Comparison of ENCODE assay signal across 14 cellular contexts in the genomic region with DNA sequence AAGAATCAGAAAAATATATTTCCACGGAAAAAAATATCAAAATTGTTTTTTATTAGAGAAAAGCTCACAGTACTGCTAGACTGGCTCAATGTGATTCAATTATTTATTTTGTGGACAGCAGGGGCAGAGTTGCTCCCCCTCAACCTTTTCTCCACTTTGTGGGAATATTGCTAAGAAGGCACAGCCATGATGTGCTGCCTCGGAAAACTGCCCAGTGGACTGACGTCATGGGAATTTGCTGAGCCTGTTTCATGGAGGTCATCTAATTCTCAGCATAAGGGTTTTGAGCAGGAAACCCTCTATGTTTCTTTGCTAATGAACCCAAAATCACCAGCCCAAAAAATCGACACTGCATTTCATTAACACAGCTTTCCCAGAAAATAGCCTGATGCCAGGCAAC.
A peak's percentile ranks its signal among the peaks of the same experiment; 100 is the strongest.
DNase-seq lines count a peak whose midpoint lies in the region; ATAC-seq, FAIRE-seq and TF ChIP-seq lines count a peak whose summit lies in the region.
"Had no signal": no experiment of that assay in that cellular context is flagged by ENCODE, and none has a peak within 500 bp of the region (broad histone marks: within the 10 kb centered on the region; RNA-seq: fewer than 3 reads in every experiment).

No MANE protein-coding gene starts in this region.

- H3K36me3 Mint-ChIP-seq in GM23338 (ENCODE audit: low read depth) (no peaks in the 10 kb centered on the region), astrocyte (ENCODE audit: low read depth, unreplicated experiment) (no peaks in the 10 kb centered on the region), Calu3 (ENCODE audit: insufficient read depth, unreplicated experiment) (no peaks in the 10 kb centered on the region)
- H3K36me3 Mint-ChIP-seq: naive B cell had no signal

- in situ Hi-C loops in ACHN (cut with HindIII; ENCODE audit: low pct_ligation_motif_present, low pct_unique_long_range_greater_than_20kb, low sequenced_read_pairs) = no loop called here

- 73 to 75% methylated on average over 4 of the region's 4 CpGs for WGBS in pancreas, 2 donors

- H3K27me3 Mint-ChIP-seq in GM23338 (ENCODE audit: insufficient read depth, low read depth, poor library complexity) = peaks cover 2% of the 10 kb centered on the region
- H3K27me3 Mint-ChIP-seq in astrocyte (ENCODE audit: low read depth, unreplicated experiment) = no peaks in the 10 kb centered on the region
- no peaks in the 10 kb centered on the region for H3K27me3 Mint-ChIP-seq in Calu3 (ENCODE audit: unreplicated experiment)
- H3K27me3 Mint-ChIP-seq: dendritic cell treated with granulocyte-macrophage colony-stimulating factor and Interleukin-4, amounts not matched to agents 40 ng/mL and 50 ng/mL, for 4 days; naive B cell had no signal

- H3K9ac ChIP-seq in astrocyte (ENCODE audit: low read length) = no peak overlapping the region

- H4K20me1 ChIP-seq in GM23338 (replicated peaks; ENCODE audit: insufficient read depth) (no peaks in the 10 kb centered on the region), astrocyte (ENCODE audit: insufficient read depth, low read length) (no peaks in the 10 kb centered on the region)

- intact Hi-C loops in Right ventricle myocardium superior (cut with DNase I) (no loop called here), pancreas (cut with DNase I) (no loop called here), Calu3 (cut with micrococcal nuclease; ENCODE audit: unreplicated experiment) (no loop called here)

- H3K4me1 ChIP-seq in GM23338 (ENCODE audit: insufficient read depth) (peaks cover 8% of the 10 kb centered on the region), astrocyte (ENCODE audit: insufficient read depth, low read length) (no peaks in the 10 kb centered on the region), pancreas (peaks cover 0 to 10% (median 9%) of the 10 kb centered on the region in 3 donors)
- H3K4me1 ChIP-seq: SJSA1 had no signal

- DNase-seq in GM23338 (ENCODE audit: low spot score) (no peak), astrocyte (ENCODE audit: low read depth) (peak; percentile 29), Right ventricle myocardium superior (peak; percentile 69), pancreas (peak in 3 of 6 donors; percentile 25 to 40 (median 29)), left lobe of liver (ENCODE audit: low spot score) (no peak), ACHN (no peak), Calu3 (no peak)
- DNase-seq: activated naive CD4-positive, alpha-beta T cell treated with anti-CD3 and anti-CD28 coated beads for 36 hours; naive B cell; stomach had no signal

- H2AFZ ChIP-seq in GM23338 (peak overlapping the region; percentile 20), astrocyte (ENCODE audit: low read depth, low read length) (no peak overlapping the region)

- H3K27me3 ChIP-seq in GM23338 (ENCODE audit: insufficient read depth) = no peaks in the 10 kb centered on the region
- no peaks in the 10 kb centered on the region for H3K27me3 ChIP-seq in astrocyte (ENCODE audit: insufficient read depth, low read length)
- no peaks in the 10 kb centered on the region for H3K27me3 ChIP-seq in pancreas
- H3K27me3 ChIP-seq: stomach had no signal

- ATAC-seq in GM23338 = no peak
- ATAC-seq in Right ventricle myocardium superior (ENCODE audit: poor library complexity) = peak; percentile 57
- peak in 3 of 4 donors; percentile 33 to 82 (median 57) for ATAC-seq in pancreas
- no peak for ATAC-seq in left lobe of liver
- no peak for ATAC-seq in GM18870 (IDR thresholded peaks at IDR 0.05; ENCODE audit: unreplicated experiment)

- H3K9me3 ChIP-seq in astrocyte (ENCODE audit: insufficient read depth, low read depth, low read length) (no peaks in the 10 kb centered on the region), pancreas (no peaks in the 10 kb centered on the region)
- H3K9me3 ChIP-seq: SJSA1, stomach had no signal

- H3K4me1 Mint-ChIP-seq in GM23338 (peaks cover 28% of the 10 kb centered on the region), astrocyte (ENCODE audit: low read depth, unreplicated experiment) (no peaks in the 10 kb centered on the region), Calu3 (ENCODE audit: low read depth, unreplicated experiment) (no peaks in the 10 kb centered on the region)
- H3K4me1 Mint-ChIP-seq: naive B cell had no signal

- H3K36me3 ChIP-seq in GM23338 (ENCODE audit: insufficient read depth) (no peaks in the 10 kb centered on the region), astrocyte (ENCODE audit: insufficient read depth, low read length) (no peaks in the 10 kb centered on the region), pancreas (no peaks in the 10 kb centered on the region)
- H3K36me3 ChIP-seq: SJSA1, stomach had no signal

- H3K9me2 ChIP-seq in GM23338 (ENCODE audit: insufficient read depth) = no peaks in the 10 kb centered on the region

- H3K4me2 ChIP-seq in GM23338 = no peak overlapping the region
- H3K4me2 ChIP-seq in astrocyte (ENCODE audit: low read length) = no peak overlapping the region

- no TSS peak for BruUV-seq in Calu3 (replicated peaks; lab: Mats Ljungman, UMichigan)

- H3K4me3 Mint-ChIP-seq in GM23338 (no peak overlapping the region), astrocyte (ENCODE audit: unreplicated experiment) (no peak overlapping the region), Calu3 (ENCODE audit: low read depth, unreplicated experiment) (no peak overlapping the region)
- H3K4me3 Mint-ChIP-seq: activated naive CD4-positive, alpha-beta T cell treated with anti-CD3 and anti-CD28 coated beads for 36 hours; dendritic cell treated with granulocyte-macrophage colony-stimulating factor and Interleukin-4, amounts not matched to agents 40 ng/mL and 50 ng/mL, for 4 days; naive B cell had no signal

- H3K79me2 ChIP-seq in GM23338 (replicated peaks; ENCODE audit: insufficient read depth) = no peaks in the 10 kb centered on the region
- no peaks in the 10 kb centered on the region for H3K79me2 ChIP-seq in astrocyte (ENCODE audit: insufficient read depth, low read length)

- H3F3A ChIP-seq in GM23338 (replicated peaks; ENCODE audit: low read depth) = no peaks in the 10 kb centered on the region

- no peak for FAIRE-seq in astrocyte (lab: Jason Lieb, UNC)
- FAIRE-seq in pancreas (lab: Jason Lieb, UNC) = no peak
- FAIRE-seq: keratinocyte had no signal

- H3K4me3 ChIP-seq in GM23338 (no peak overlapping the region), astrocyte (ENCODE audit: insufficient read depth, low read depth, low read length) (no peak overlapping the region), pancreas (no peak overlapping the region)
- H3K4me3 ChIP-seq: SJSA1, stomach had no signal

- no peak for TF ChIP-seq CTCF in GM23338 (conservative IDR thresholded peaks at IDR 0.05; ENCODE audit: low read depth in 2 of 2)
- no peak for TF ChIP-seq CTCF in astrocyte (IDR thresholded peaks at IDR 0.05; ENCODE audit: insufficient read depth, low read depth, low read length)
- no peak for TF ChIP-seq CTCF in pancreas (IDR thresholded peaks at IDR 0.05)
- no peak for TF ChIP-seq CTCF in Calu3 (IDR thresholded peaks at IDR 0.05; ENCODE audit: unreplicated experiment)

- no peaks in the 10 kb centered on the region for H3K9me3 Mint-ChIP-seq in GM23338
- no peaks in the 10 kb centered on the region for H3K9me3 Mint-ChIP-seq in astrocyte (ENCODE audit: unreplicated experiment)
- no peaks in the 10 kb centered on the region for H3K9me3 Mint-ChIP-seq in Calu3 (ENCODE audit: low read depth, unreplicated experiment)
- H3K9me3 Mint-ChIP-seq: activated naive CD4-positive, alpha-beta T cell treated with anti-CD3 and anti-CD28 coated beads for 36 hours; dendritic cell treated with granulocyte-macrophage colony-stimulating factor and Interleukin-4, amounts not matched to agents 40 ng/mL and 50 ng/mL, for 4 days; naive B cell had no signal

- CTCF ChIA-PET in Calu3 (lab: Charles Lee) = no interaction called here

- H3K27ac ChIP-seq in GM23338 (ENCODE audit: low read depth) = no peak overlapping the region
- H3K27ac ChIP-seq in astrocyte (ENCODE audit: low read depth, low read length) = no peak overlapping the region
- H3K27ac ChIP-seq in pancreas = no peak overlapping the region
- H3K27ac ChIP-seq: SJSA1, stomach had no signal

- no peak overlapping the region; the same call in 1 of the 2 replicates for H3K27ac Mint-ChIP-seq in GM23338
- H3K27ac Mint-ChIP-seq in astrocyte (ENCODE audit: unreplicated experiment) = no peak overlapping the region
- H3K27ac Mint-ChIP-seq in Calu3 (ENCODE audit: unreplicated experiment) = no peak overlapping the region
- H3K27ac Mint-ChIP-seq: activated naive CD4-positive, alpha-beta T cell treated with anti-CD3 and anti-CD28 coated beads for 36 hours; dendritic cell treated with granulocyte-macrophage colony-stimulating factor and Interleukin-4, amounts not matched to agents 40 ng/mL and 50 ng/mL, for 4 days; naive B cell had no signal

TF ChIP-seq in GM23338, 12 proteins besides CTCF, POLR2A, EP300 and RAD21:
- TF ChIP-seq STAT1 (IDR thresholded peaks at IDR 0.05; ENCODE audit: unreplicated experiment) (no peak), EZH2 (IDR thresholded peaks at IDR 0.05; ENCODE audit: low read depth, unreplicated experiment) (no peak), JUNB (IDR thresholded peaks at IDR 0.05; ENCODE audit: unreplicated experiment) (no peak), ZNF114 (CRISPR knock-in tag; IDR thresholded peaks at IDR 0.05) (no peak)

Comparison
In these comparisons a context has a peak if more than half of its experiments do, and no peak if none do; other contexts are left out.
1. ATAC-seq: peak in Right ventricle myocardium superior (single experiment) and pancreas (3 of 4); none in GM23338 (single experiment), left lobe of liver (single experiment) and GM18870 (single experiment).
2. DNase-seq: peak in astrocyte (single experiment) and Right ventricle myocardium superior (single experiment); none in GM23338 (single experiment), left lobe of liver (single experiment), ACHN (single experiment) and Calu3 (single experiment).